In the genomic region with DNA sequence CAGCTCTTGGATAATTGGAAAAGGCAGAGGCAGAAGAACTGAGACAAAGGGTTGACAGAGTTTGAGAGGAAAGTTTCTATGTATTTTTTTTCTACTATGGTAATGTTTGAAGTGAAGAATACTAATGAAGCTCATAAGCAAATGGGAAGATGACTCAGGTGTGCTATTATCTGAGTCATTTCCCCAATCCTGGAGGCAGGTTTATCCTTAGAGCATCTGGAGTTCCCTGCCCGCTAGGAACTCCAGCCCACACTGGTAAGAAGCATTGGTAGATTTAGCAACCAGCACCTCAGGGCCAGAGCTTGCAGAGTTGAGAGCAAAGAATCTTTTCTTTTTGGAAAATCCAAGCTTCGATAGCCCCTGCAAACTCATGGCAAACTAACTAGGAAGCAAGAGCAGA, we compare ENCODE assay signal across 19 cellular contexts. TPM values are rescaled to one million over a fixed set of nuclear protein-coding genes. Genes with fewer than 3 reads are reported as not detected.
DNase-seq lines count a peak whose midpoint lies in the region; ATAC-seq and TF ChIP-seq lines count a peak whose summit lies in the region.
"Had no signal": no experiment of that assay in that cellular context is flagged by ENCODE, and none has a peak within 500 bp of the region (broad histone marks: within the 10 kb centered on the region; RNA-seq: fewer than 3 reads in every experiment).

No MANE protein-coding gene starts in this region.

- peaks cover 28% of the 10 kb centered on the region for H3K4me1 ChIP-seq in GM23248 (ENCODE audit: insufficient read depth)
- H3K4me1 ChIP-seq in endodermal cell (ENCODE audit: control insufficient read depth, insufficient read depth, low read length) = no peaks in the 10 kb centered on the region
- H3K4me1 ChIP-seq: Peyer's patch had no signal

- H3K27ac ChIP-seq in CD4-positive, alpha-beta T cell (ENCODE audit: low read depth, low read length) = no peak overlapping the region
- peak overlapping the region; percentile 24; the same call in 1 of the 2 replicates for H3K27ac ChIP-seq in GM23248
- H3K27ac ChIP-seq in endodermal cell (ENCODE audit: low read depth, low read length) = no peak overlapping the region
- H3K27ac ChIP-seq: brain microvascular endothelial cell, HL-60, Peyer's patch, VCaP had no signal

- CTCF ChIA-PET in CD4-positive, alpha-beta T cell (lab: Charles Lee) = interaction anchor here (1.3 kb wide), 1 partner anchor 51 kb away, joined by 5 read pairs; no protein-coding TSS in a partner anchor

- no peak for ATAC-seq in CD4-positive, alpha-beta T cell (ENCODE audit: poor library complexity)
- no peak for ATAC-seq in naive thymus-derived CD8-positive, alpha-beta T cell
- ATAC-seq in GM19467 (IDR thresholded peaks at IDR 0.05; ENCODE audit: unreplicated experiment) = no peak
- ATAC-seq: K562 had no signal

- H3K9me2 ChIP-seq in GM23248 (ENCODE audit: insufficient read depth) = no peaks in the 10 kb centered on the region

- H4K20me1 ChIP-seq in GM23248 (ENCODE audit: insufficient read depth) = no peaks in the 10 kb centered on the region

- in situ Hi-C loops in GM23248 (cut with MboI) = no loop called here

- H3K4me3 ChIP-seq in GM23248 (no peak overlapping the region), endodermal cell (ENCODE audit: low read length) (no peak overlapping the region)
- H3K4me3 ChIP-seq: K562, Peyer's patch had no signal

- no peaks in the 10 kb centered on the region for H3K9me3 ChIP-seq in CD4-positive, alpha-beta T cell (ENCODE audit: control insufficient read depth, low read length)
- no peaks in the 10 kb centered on the region for H3K9me3 ChIP-seq in GM23248 (ENCODE audit: low read depth)
- no peaks in the 10 kb centered on the region for H3K9me3 ChIP-seq in endodermal cell (ENCODE audit: control insufficient read depth, low read length)
- H3K9me3 ChIP-seq: Peyer's patch had no signal

- H3F3A ChIP-seq in GM23248 (ENCODE audit: insufficient read depth) = peaks cover 28% of the 10 kb centered on the region; the same call in 1 of the 2 replicates

- H2AFZ ChIP-seq in GM23248 = no peak overlapping the region

- H3K27me3 Mint-ChIP-seq in CD4-positive, alpha-beta T cell = no peaks in the 10 kb centered on the region
- no peaks in the 10 kb centered on the region for H3K27me3 Mint-ChIP-seq in activated naive CD8-positive, alpha-beta T cell
- no peaks in the 10 kb centered on the region for H3K27me3 Mint-ChIP-seq in naive thymus-derived CD8-positive, alpha-beta T cell
- no peaks in the 10 kb centered on the region for H3K27me3 Mint-ChIP-seq in endodermal cell (ENCODE audit: insufficient read depth)

- H3K4me3 Mint-ChIP-seq in CD4-positive, alpha-beta T cell = no peak overlapping the region
- H3K4me3 Mint-ChIP-seq in activated naive CD8-positive, alpha-beta T cell = no peak overlapping the region
- no peak overlapping the region for H3K4me3 Mint-ChIP-seq in naive thymus-derived CD8-positive, alpha-beta T cell
- no peak overlapping the region for H3K4me3 Mint-ChIP-seq in endodermal cell

- WGBS in GM23248 (ENCODE audit: low coverage in 1 of 2, low lambda C conversion rate in 2 of 2, missing lambda C conversion rate in 2 of 2), 2 experiments = 68 to 70% methylated on average over 2 of the region's 2 CpGs
- 86 to 95% methylated on average over 1 to 2 of the region's 2 CpGs for WGBS in endodermal cell (ENCODE audit: insufficient coverage in 1 of 2, insufficient read length in 1 of 2), 2 experiments

- H3K36me3 ChIP-seq in GM23248 (ENCODE audit: low read depth) (no peaks in the 10 kb centered on the region), endodermal cell (ENCODE audit: control insufficient read depth, insufficient read depth, low read length) (no peaks in the 10 kb centered on the region)
- H3K36me3 ChIP-seq: brain microvascular endothelial cell, Peyer's patch had no signal

- peaks cover 4% of the 10 kb centered on the region for H3K4me1 Mint-ChIP-seq in CD4-positive, alpha-beta T cell (ENCODE audit: low read depth)
- peaks cover 21% of the 10 kb centered on the region for H3K4me1 Mint-ChIP-seq in activated naive CD8-positive, alpha-beta T cell (ENCODE audit: low read depth)
- H3K4me1 Mint-ChIP-seq in naive thymus-derived CD8-positive, alpha-beta T cell = peaks cover 0 to 13% (median 6%) of the 10 kb centered on the region in 4 donors
- no peaks in the 10 kb centered on the region for H3K4me1 Mint-ChIP-seq in endodermal cell

- peak overlapping the region; percentile 15 for H3K27ac Mint-ChIP-seq in CD4-positive, alpha-beta T cell
- H3K27ac Mint-ChIP-seq in activated naive CD8-positive, alpha-beta T cell = peak overlapping the region; percentile 90
- peak overlapping the region in 6 of 10 donors; percentile 35 to 87 (median 58) for H3K27ac Mint-ChIP-seq in naive thymus-derived CD8-positive, alpha-beta T cell
- H3K27ac Mint-ChIP-seq in endodermal cell = no peak overlapping the region

- H3K4me2 ChIP-seq in GM23248 (ENCODE audit: unreplicated experiment) = no peak overlapping the region

- DNase-seq in CD4-positive, alpha-beta T cell = no peak
- DNase-seq in GM23248 (peak; percentile 41), endodermal cell (no peak), NOMO-1 treated with DMSO at 0.1 percent for 48 hours (lab: John Stamatoyannopoulos, UW; ENCODE audit: unreplicated experiment) (no peak)
- DNase-seq in naive thymus-derived CD8-positive, alpha-beta T cell = no peak
- DNase-seq: activated CD8-positive, alpha-beta memory T cell treated with anti-CD3 and anti-CD28 coated beads for 24 hours; activated gamma-delta T cell; brain microvascular endothelial cell; GOT3; NCI-H1092 treated with DMSO at 0.1 percent for 48 hours; NCI-H82; Peyer's patch; small intestine; stimulated activated CD4-positive, alpha-beta T cell treated with anti-CD3 and anti-CD28 coated beads, Interleukin-4, amount 100 ng/mL, for 24 hours had no signal

- no peaks in the 10 kb centered on the region for H3K79me2 ChIP-seq in GM23248 (ENCODE audit: insufficient read depth)

- peaks cover 76% of the 10 kb centered on the region for H3K36me3 Mint-ChIP-seq in CD4-positive, alpha-beta T cell (ENCODE audit: low read depth)
- H3K36me3 Mint-ChIP-seq in activated naive CD8-positive, alpha-beta T cell = peaks cover 3% of the 10 kb centered on the region
- H3K36me3 Mint-ChIP-seq in naive thymus-derived CD8-positive, alpha-beta T cell = peaks cover 0 to 73% (median 2%) of the 10 kb centered on the region in 3 donors
- no peaks in the 10 kb centered on the region for H3K36me3 Mint-ChIP-seq in endodermal cell (ENCODE audit: low read depth)

- H3K9ac ChIP-seq in GM23248 (no peak overlapping the region), endodermal cell (ENCODE audit: extremely low read depth, low read length, poor library complexity, severe bottlenecking) (no peak overlapping the region)

- H3K9me3 Mint-ChIP-seq in CD4-positive, alpha-beta T cell = no peaks in the 10 kb centered on the region
- no peaks in the 10 kb centered on the region for H3K9me3 Mint-ChIP-seq in activated naive CD8-positive, alpha-beta T cell (ENCODE audit: low read depth)
- H3K9me3 Mint-ChIP-seq in naive thymus-derived CD8-positive, alpha-beta T cell = no peaks in the 10 kb centered on the region
- H3K9me3 Mint-ChIP-seq in endodermal cell = peaks cover 60% of the 10 kb centered on the region

- POLR2A ChIA-PET in CD4-positive, alpha-beta T cell (lab: Charles Lee) = interaction anchor here (1.0 kb wide), 1 partner anchor 13 kb away, joined by 4 read pairs; no protein-coding TSS in a partner anchor
- POLR2A ChIA-PET in naive thymus-derived CD8-positive, alpha-beta T cell (lab: Charles Lee) = interaction anchor here (1.0 kb wide), 1 partner anchor 22 kb away, joined by 3 read pairs; no protein-coding TSS in a partner anchor

- intact Hi-C loops in CD4-positive, alpha-beta T cell (cut with DNase I, micrococcal nuclease) = loop anchor here in 1 of 2 experiments (5.0 kb wide), 1 partner anchor 68 kb away; no protein-coding TSS in a partner anchor

- TF ChIP-seq CTCF in CD4-positive, alpha-beta T cell (IDR thresholded peaks at IDR 0.05) = no peak
- TF ChIP-seq CTCF in endodermal cell (conservative IDR thresholded peaks at IDR 0.05) = no peak

- no peaks in the 10 kb centered on the region for H3K27me3 ChIP-seq in CD4-positive, alpha-beta T cell (ENCODE audit: control insufficient read depth, insufficient read depth, low read length)
- no peaks in the 10 kb centered on the region for H3K27me3 ChIP-seq in GM23248 (replicated peaks; ENCODE audit: insufficient read depth)
- no peaks in the 10 kb centered on the region for H3K27me3 ChIP-seq in endodermal cell (ENCODE audit: control insufficient read depth, insufficient read depth, low read length, poor library complexity, severe bottlenecking)
- H3K27me3 ChIP-seq: brain microvascular endothelial cell, Peyer's patch had no signal

RNA-seq across cellular contexts. Expression of gene DOCK11, which starts 55.2 kb away (rescaled TPM):
- 10 to 100 TPM; 68.2 to 70.3 TPM for total RNA-seq in CD4-positive, alpha-beta T cell
- total RNA-seq in GM23248 (2014; rRNA removed; shearing (Covaris generic)) = 15.6 and 21.9 TPM in 2 replicates
- polyA plus RNA-seq in GM23248 (2016; fragmentation: Nextera tagmentation; extraction: Ambion mirVana) = 9.8 and 11.7 TPM in 2 replicates
- 100 to 1,000 TPM; 110 to 116 TPM for total RNA-seq in naive thymus-derived CD8-positive, alpha-beta T cell
- polyA plus RNA-seq in naive thymus-derived CD8-positive, alpha-beta T cell = 10 to 100 TPM; 20.9 to 26.6 (median 24.1) TPM
- total RNA-seq in endodermal cell = 1 to 10 TPM; 3.1 to 3.4 TPM
- 14.8 TPM for polyA plus RNA-seq in endodermal cell (2013, experiment 1 of 2)
- 12.0 TPM for polyA plus RNA-seq in endodermal cell (2013, experiment 2 of 2)
